In the genomic region with DNA sequence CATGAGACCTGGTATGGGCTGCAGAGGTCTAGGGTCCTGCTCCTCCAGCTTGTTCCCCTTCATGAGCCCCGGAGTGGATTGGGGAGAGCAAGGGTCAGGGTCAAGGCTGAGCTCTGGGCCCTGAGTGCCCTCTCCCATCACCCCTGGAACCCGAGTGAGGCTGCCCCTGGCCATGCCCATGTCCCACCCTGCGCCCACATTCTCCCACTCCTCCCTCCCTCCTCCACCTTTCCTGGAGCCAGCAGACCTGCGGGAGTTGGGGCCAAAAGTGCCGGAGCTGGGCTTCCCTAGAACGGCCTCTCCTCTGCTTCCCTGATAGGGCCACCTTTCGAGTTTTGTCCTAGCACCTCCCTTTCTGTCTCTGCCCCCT, we compare ENCODE assay signal across 15 cellular contexts. TPM values are rescaled to one million over a fixed set of nuclear protein-coding genes. Genes with fewer than 3 reads are reported as not detected.
DNase-seq lines count a peak whose midpoint lies in the region; ATAC-seq and TF ChIP-seq lines count a peak whose summit lies in the region.
"Had no signal": no experiment of that assay in that cellular context is flagged by ENCODE, and none has a peak within 500 bp of the region (broad histone marks: within the 10 kb centered on the region; RNA-seq: fewer than 3 reads in every experiment).

No MANE protein-coding gene starts in this region.

- peak overlapping the region; percentile 86 for H3K56ac ChIP-seq in mesendoderm (ENCODE audit: low read length)

- in situ Hi-C loops in transverse colon (cut with MboI; ENCODE audit: low pct_ligation_motif_present in 1 of 4, low pct_unique_long_range_greater_than_20kb in 1 of 4, low sequenced_read_pairs in 3 of 4), result no loop called here

- no peak for DNase-seq in T-helper 2 cell treated with Interferon-gamma antibody and Interleukin-4, amounts not matched to agents 5 μg/mL and 100 μg/mL, for 36 hours (ENCODE audit: low spot score)
- DNase-seq in T-helper 2 cell, result no peak
- no peak for DNase-seq in mesendoderm
- DNase-seq in transverse colon, result peak; percentile 17
- DNase-seq in HuH-7.5 (ENCODE audit: low spot score), result no peak
- DNase-seq in HK-2 (ENCODE audit: unreplicated experiment), result no peak
- DNase-seq: activated CD4-positive, alpha-beta T cell treated with anti-CD3 and anti-CD28 coated beads for 1 hour; DMS 273 treated with DMSO at 0.1 percent for 48 hours had no signal

- WGBS in mesendoderm (ENCODE audit: extremely low coverage, insufficient coverage, low lambda C conversion rate), result no CpG with 5 or more reads among the region's 7 CpGs
- WGBS in transverse colon (ENCODE audit: low coverage in 1 of 2), 2 donors, result 44 to 58% methylated on average over 5 to 7 of the region's 7 CpGs

- H3K4me3 Mint-ChIP-seq in T-helper 2 cell treated with Interferon-gamma antibody and Interleukin-4, amounts not matched to agents 5 μg/mL and 100 μg/mL, for 36 hours, result no peak overlapping the region

- peak overlapping the region; percentile 28 for H2BK5ac ChIP-seq in mesendoderm (ENCODE audit: low read length)

- peak overlapping the region; percentile 46 to 51 for H3K4me3 ChIP-seq in duodenal mucosa (ENCODE audit: low read depth in 1 of 2, low read length in 2 of 2)
- no peak overlapping the region for H3K4me3 ChIP-seq in mesendoderm (ENCODE audit: low read length)
- H3K4me3 ChIP-seq in transverse colon, result peak overlapping the region; percentile 2 to 49 (median 36)
- H3K4me3 ChIP-seq: GM12878, HAP-1 had no signal

- H3K27ac Mint-ChIP-seq in T-helper 2 cell treated with Interferon-gamma antibody and Interleukin-4, amounts not matched to agents 5 μg/mL and 100 μg/mL, for 36 hours, result peak overlapping the region; percentile 61

- H3K9me3 ChIP-seq in duodenal mucosa (ENCODE audit: control insufficient read depth in 1 of 2, low read length in 2 of 2) (no peaks in the 10 kb centered on the region), transverse colon (no peaks in the 10 kb centered on the region)
- H3K9me3 ChIP-seq: HAP-1 had no signal

- H3K79me2 ChIP-seq in mesendoderm (ENCODE audit: control insufficient read depth, insufficient read depth, low read length), result peaks cover 25% of the 10 kb centered on the region

- no peak overlapping the region for H4K8ac ChIP-seq in mesendoderm (ENCODE audit: low read depth, low read length)

- H3K18ac ChIP-seq in mesendoderm (ENCODE audit: low read length), result peak overlapping the region; percentile 15

- intact Hi-C loops in transverse colon (cut with DNase I; ENCODE audit: low total_unique reads), result no loop called here

- H3K79me1 ChIP-seq in mesendoderm (ENCODE audit: low read length), result peaks cover 7% of the 10 kb centered on the region

- H3K4me1 ChIP-seq in duodenal mucosa (ENCODE audit: control insufficient read depth in 1 of 2, insufficient read depth in 2 of 2, low read length in 2 of 2) (peaks cover 69 to 74% of the 10 kb centered on the region in 2 donors), mesendoderm (ENCODE audit: control insufficient read depth, low read depth, low read length) (peaks cover 38% of the 10 kb centered on the region), transverse colon (peaks cover 39 to 76% (median 57%) of the 10 kb centered on the region in 4 donors)

- no peaks in the 10 kb centered on the region for H3K27me3 ChIP-seq in duodenal mucosa (ENCODE audit: control insufficient read depth in 1 of 2, insufficient read depth in 2 of 2, low read length in 2 of 2)
- no peaks in the 10 kb centered on the region for H3K27me3 ChIP-seq in mesendoderm (ENCODE audit: insufficient read depth, low read length, poor library complexity)
- H3K27me3 ChIP-seq in transverse colon, result no peaks in the 10 kb centered on the region

- no peak overlapping the region for H3K4ac ChIP-seq in mesendoderm (ENCODE audit: low read depth, low read length)

- H4K5ac ChIP-seq in mesendoderm (ENCODE audit: low read length), result no peak overlapping the region

- H3K23ac ChIP-seq in mesendoderm (ENCODE audit: low read length), result no peak overlapping the region

- peak overlapping the region; percentile 56 for H3K4me2 ChIP-seq in mesendoderm (ENCODE audit: low read length)
- H3K4me2 ChIP-seq: smooth muscle cell had no signal

- H3K27ac ChIP-seq in duodenal mucosa (ENCODE audit: low read depth, low read length), result peak overlapping the region; percentile 74
- no peak overlapping the region for H3K27ac ChIP-seq in mesendoderm (ENCODE audit: low read depth, low read length)
- peak overlapping the region; percentile 87 to 93 (median 89) for H3K27ac ChIP-seq in transverse colon

- H3K27me3 Mint-ChIP-seq in T-helper 2 cell treated with Interferon-gamma antibody and Interleukin-4, amounts not matched to agents 5 μg/mL and 100 μg/mL, for 36 hours (ENCODE audit: low read depth), result peaks cover 3% of the 10 kb centered on the region

- no peak for TF ChIP-seq EP300 in transverse colon (IDR thresholded peaks at IDR 0.05; ENCODE audit: low read depth)

- TF ChIP-seq POLR2A in transverse colon (IDR thresholded peaks at IDR 0.05), result no peak

- H3K36me3 ChIP-seq in duodenal mucosa (ENCODE audit: control insufficient read depth in 1 of 2, insufficient read depth in 2 of 2, low read length in 2 of 2) (no peaks in the 10 kb centered on the region), mesendoderm (ENCODE audit: control insufficient read depth, insufficient read depth, low read length) (no peaks in the 10 kb centered on the region), transverse colon (no peaks in the 10 kb centered on the region)
- H3K36me3 ChIP-seq: HAP-1 had no signal

- H3K9ac ChIP-seq in duodenal mucosa (ENCODE audit: low read depth in 1 of 2, low read length in 2 of 2), result peak overlapping the region; percentile 21 to 43
- H3K9ac ChIP-seq in mesendoderm (ENCODE audit: low read length), result peak overlapping the region; percentile 63

- peaks cover 21% of the 10 kb centered on the region for H3K4me1 Mint-ChIP-seq in T-helper 2 cell treated with Interferon-gamma antibody and Interleukin-4, amounts not matched to agents 5 μg/mL and 100 μg/mL, for 36 hours (ENCODE audit: low read depth)

- no peak overlapping the region for H2BK120ac ChIP-seq in mesendoderm (ENCODE audit: low read depth, low read length)

- no peaks in the 10 kb centered on the region for H3K36me3 Mint-ChIP-seq in T-helper 2 cell treated with Interferon-gamma antibody and Interleukin-4, amounts not matched to agents 5 μg/mL and 100 μg/mL, for 36 hours (ENCODE audit: low read depth)

- H3K9me3 Mint-ChIP-seq in T-helper 2 cell treated with Interferon-gamma antibody and Interleukin-4, amounts not matched to agents 5 μg/mL and 100 μg/mL, for 36 hours, result no peaks in the 10 kb centered on the region

- ATAC-seq in GM18870 (IDR thresholded peaks at IDR 0.05; ENCODE audit: unreplicated experiment), result no peak
- ATAC-seq: GM12878, Right ventricle myocardium inferior had no signal

- no peak for TF ChIP-seq CTCF in transverse colon (IDR thresholded peaks at IDR 0.05)

- no peak overlapping the region for H2BK15ac ChIP-seq in mesendoderm (replicated peaks; ENCODE audit: low read depth)

- H2AK5ac ChIP-seq in mesendoderm (ENCODE audit: low read length), result peak overlapping the region; percentile 24

RNA-seq across cellular contexts. Expression of gene SCNN1A, which starts 0.6 kb away (rescaled TPM):
- polyA plus RNA-seq in mesendoderm (2013, experiment 1 of 2), result 71.7 TPM
- polyA plus RNA-seq in mesendoderm (2013, experiment 2 of 2), result 73.4 TPM
- total RNA-seq in transverse colon, result 100 to 1,000 TPM; 151 to 757 (median 502) TPM
- total RNA-seq: frontal cortex had no signal

RNA-seq across cellular contexts. Expression of gene LTBR, which starts 9.2 kb away (rescaled TPM):
- polyA plus RNA-seq in mesendoderm (2013, experiment 1 of 2), result 16.5 TPM
- polyA plus RNA-seq in mesendoderm (2013, experiment 2 of 2), result 15.5 TPM
- 100 to 1,000 TPM; 148 to 367 (median 208) TPM for total RNA-seq in transverse colon

RNA-seq across cellular contexts. Expression of gene TNFRSF1A, which starts 32.9 kb away (rescaled TPM):
- polyA plus RNA-seq in mesendoderm (2013, experiment 1 of 2), result 87.0 TPM
- 84.9 TPM for polyA plus RNA-seq in mesendoderm (2013, experiment 2 of 2)
- total RNA-seq in transverse colon, result 100 to 1,000 TPM; 229 to 317 (median 258) TPM
